In genomic region chr11:451738-452137, GRCh38 we compare ENCODE assay signal across 1 cellular context.
TF ChIP-seq lines count a peak whose summit lies in the region.

No MANE protein-coding gene starts in this region.

TF ChIP-seq in H1, 55 proteins besides CTCF, POLR2A, EP300 and RAD21:
- TF ChIP-seq BCL11A (IDR thresholded peaks at IDR 0.05; ENCODE audit: low read depth in 2 of 2, low read length in 2 of 2) (no peak), MAX (IDR thresholded peaks at IDR 0.05) (no peak), CHD2 (IDR thresholded peaks at IDR 0.05; ENCODE audit: low read length) (no peak), GABPA (IDR thresholded peaks at IDR 0.05; ENCODE audit: borderline replicate concordance, insufficient read depth, low read length) (no peak), CBX5 (IDR thresholded peaks at IDR 0.05; ENCODE audit: low read depth, low read length) (no peak), SP2 (IDR thresholded peaks at IDR 0.05; ENCODE audit: low read length) (no peak), KDM4A (IDR thresholded peaks at IDR 0.05; ENCODE audit: low read depth, low read length, severe bottlenecking) (no peak)
